Comparison of ENCODE assay signal across 8 cellular contexts in the genomic region with DNA sequence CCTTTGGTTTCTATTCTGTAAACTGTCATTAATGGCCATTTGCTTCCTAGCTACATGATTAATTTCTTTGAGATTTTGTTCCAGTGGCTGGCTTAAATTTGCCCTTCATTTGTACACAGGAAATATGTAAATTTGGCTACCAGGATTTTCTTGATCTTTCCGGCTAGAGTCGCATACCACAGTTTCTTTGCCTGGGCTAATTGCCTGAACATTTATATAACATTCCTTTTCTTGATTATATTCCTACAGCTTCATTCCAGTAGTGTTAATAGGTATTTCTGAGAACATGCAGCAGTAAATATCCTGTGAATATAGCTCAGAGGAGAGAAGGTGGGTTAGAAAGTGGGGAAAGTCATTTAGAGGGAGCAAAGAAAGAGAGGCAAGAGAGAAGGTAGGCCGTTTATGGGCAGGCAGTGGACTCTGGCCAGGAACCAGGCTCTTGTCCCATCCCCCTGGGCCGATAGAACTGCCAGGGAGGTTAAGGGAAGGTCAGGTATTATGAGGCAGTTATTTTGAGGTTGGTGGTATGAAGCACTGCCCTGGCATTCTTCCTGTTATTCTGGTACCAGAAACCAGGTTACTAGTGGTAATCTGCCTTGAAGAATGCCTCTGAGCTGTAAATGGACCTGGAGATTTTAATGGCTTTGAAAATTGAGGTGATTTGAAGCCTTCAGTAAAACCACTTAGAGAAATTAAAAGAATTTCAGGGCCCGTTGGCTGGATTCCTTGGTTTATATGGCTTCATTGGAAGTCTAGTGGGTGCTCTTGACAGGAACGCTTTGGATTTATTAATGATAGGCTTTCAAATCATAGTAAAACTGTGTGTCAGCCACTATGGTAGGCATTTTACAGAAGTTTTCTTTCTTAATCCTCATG. TPM values are rescaled to one million over a fixed set of nuclear protein-coding genes. Genes with fewer than 3 reads are reported as not detected.
DNase-seq lines count a peak whose midpoint lies in the region; TF ChIP-seq lines count a peak whose summit lies in the region.

No MANE protein-coding gene starts in this region.

- H3K4me1 ChIP-seq in HEK293 (ENCODE audit: control insufficient read depth, insufficient read depth, low read length), result peaks cover 18% of the 10 kb centered on the region
- H3K4me1 ChIP-seq in osteoblast (ENCODE audit: insufficient read depth, low read length), result peaks cover 59% of the 10 kb centered on the region

- no peak overlapping the region for H2AFZ ChIP-seq in osteoblast (ENCODE audit: low read length)

- DNase-seq in SW480 (ENCODE audit: low spot score) (peak; percentile 55), fibroblast of gingiva (ENCODE audit: low read depth) (peak; percentile 13), osteoblast (ENCODE audit: insufficient read length, low spot score, missing footprints) (peak; percentile 90), NCI-H146 (lab: John Stamatoyannopoulos, UW) (no peak)
- DNase-seq in stimulated activated CD4-positive, alpha-beta T cell treated with anti-CD3 and anti-CD28 coated beads, Interleukin-1b, Interleukin-23, amount 100 ng/mL, for 48 hours, result no peak
- no peak for DNase-seq in stimulated activated CD4-positive, alpha-beta T cell treated with anti-CD3 and anti-CD28 coated beads, Interleukin-4, amount 100 ng/mL, for 1 hour
- DNase-seq in activated CD8-positive, alpha-beta memory T cell treated with anti-CD3 and anti-CD28 coated beads, Interleukin-2, amount 50 U/mL, for 4 hours, result no peak

- no peak for TF ChIP-seq CTCF in HEK293 (tag by site-specific recombination; IDR thresholded peaks at IDR 0.05)
- TF ChIP-seq CTCF in osteoblast (IDR thresholded peaks at IDR 0.05; ENCODE audit: extremely low read depth, low read depth, low read length), result no peak

- CTCF ChIA-PET in HEK293 (lab: Yijun Ruan, JAX), result interaction anchor here (0.5 to 1.1 kb wide), 4 partner anchors 11 to 222 kb away, joined by 3 to 4 read pairs (median 4); no protein-coding TSS in a partner anchor

- H3K4me2 ChIP-seq in osteoblast (ENCODE audit: insufficient read depth, low read length), result peak overlapping the region; percentile 96

- H3K36me3 ChIP-seq in HEK293 (ENCODE audit: control insufficient read depth in 2 of 2, insufficient read depth in 1 of 2, low read length in 2 of 2) (peaks cover 19 to 68% of the 10 kb centered on the region in 2 experiments; a peak in 2 of 3 replicates), osteoblast (ENCODE audit: insufficient read depth, low read length) (peaks cover 8% of the 10 kb centered on the region)

- POLR2A ChIA-PET in HEK293 (lab: Yijun Ruan, JAX), result interaction anchor here (0.8 to 2.0 kb wide), 4 partner anchors 42 to 64 kb away, joined by 3 to 5 read pairs (median 4); partner anchors contain the start of genes DYNLL1 and POP5

- no peak overlapping the region for H3K4me3 ChIP-seq in HEK293 (ENCODE audit: low read depth, low read length)
- peak overlapping the region; percentile 28 for H3K4me3 ChIP-seq in osteoblast (ENCODE audit: insufficient read depth, low read length)

- H4K20me1 ChIP-seq in osteoblast (ENCODE audit: insufficient read depth, low read length), result peaks cover 83% of the 10 kb centered on the region

- no peaks in the 10 kb centered on the region for H3K9me3 ChIP-seq in HEK293 (ENCODE audit: control insufficient read depth, insufficient read depth, low read depth, low read length)
- no peaks in the 10 kb centered on the region for H3K9me3 ChIP-seq in osteoblast (ENCODE audit: low read depth, low read length)

- peaks cover 94% of the 10 kb centered on the region for H3K79me2 ChIP-seq in osteoblast (ENCODE audit: insufficient read depth, low read length)

- H3K27ac ChIP-seq in HEK293 (ENCODE audit: extremely low read depth, low read depth, low read length) (peak overlapping the region; percentile 34), osteoblast (ENCODE audit: low read depth, low read length) (peak overlapping the region; percentile 58)

- no peaks in the 10 kb centered on the region for H3K27me3 ChIP-seq in osteoblast (ENCODE audit: insufficient read depth, low read length)

TF ChIP-seq in HEK293, 187 proteins besides CTCF, POLR2A, EP300 and RAD21:
- TF ChIP-seq ZNF660 (tag by site-specific recombination; IDR thresholded peaks at IDR 0.05), result no peak
- TF ChIP-seq ZNF112 (tag by site-specific recombination; IDR thresholded peaks at IDR 0.05), result no peak
- TF ChIP-seq, protein P1, sequence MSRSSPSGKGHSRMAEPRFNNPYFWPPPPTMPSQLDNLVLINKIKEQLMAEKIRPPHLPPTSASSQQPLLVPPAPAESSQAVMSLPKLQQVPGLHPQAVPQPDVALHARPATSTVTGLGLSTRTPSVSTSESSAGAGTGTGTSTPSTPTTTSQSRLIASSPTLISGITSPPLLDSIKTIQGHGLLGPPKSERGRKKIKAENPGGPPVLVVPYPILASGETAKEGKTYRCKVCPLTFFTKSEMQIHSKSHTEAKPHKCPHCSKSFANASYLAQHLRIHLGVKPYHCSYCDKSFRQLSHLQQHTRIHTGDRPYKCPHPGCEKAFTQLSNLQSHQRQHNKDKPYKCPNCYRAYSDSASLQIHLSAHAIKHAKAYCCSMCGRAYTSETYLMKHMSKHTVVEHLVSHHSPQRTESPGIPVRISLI (tag by site-specific recombination; IDR thresholded peaks at IDR 0.05), result no peak
- peak; percentile 37; the same call in 1 of the 2 replicates for TF ChIP-seq ZSCAN30 (tag by site-specific recombination; IDR thresholded peaks at IDR 0.05)
- peak; percentile 44; the same call in 1 of the 2 replicates for TF ChIP-seq GLIS1 (tag by site-specific recombination; IDR thresholded peaks at IDR 0.05)
- 0 out of 2 replicates have a peak, but pooled peaks have one; percentile 41 for TF ChIP-seq ZNF596 (tag by site-specific recombination; IDR thresholded peaks at IDR 0.05)
- no peak for TF ChIP-seq ZNF155 (tag by site-specific recombination; IDR thresholded peaks at IDR 0.05)
- TF ChIP-seq KLF16 (tag by site-specific recombination; IDR thresholded peaks at IDR 0.05), result no peak
- peak; percentile 91 for TF ChIP-seq PRDM6 (tag by site-specific recombination; IDR thresholded peaks at IDR 0.05)
- peak; percentile 21; the same call in 1 of the 2 replicates for TF ChIP-seq OSR2 (tag by site-specific recombination; IDR thresholded peaks at IDR 0.05)
- TF ChIP-seq ZNF423 (tag by site-specific recombination; IDR thresholded peaks at IDR 0.05), result no peak
- peak; percentile 44; the same call in 1 of the 2 replicates for TF ChIP-seq ZNF600 (tag by site-specific recombination; IDR thresholded peaks at IDR 0.05)
- peak; percentile 77 for TF ChIP-seq ZNF341 (tag by site-specific recombination; IDR thresholded peaks at IDR 0.05; ENCODE audit: low read depth)
- peak; percentile 24; the same call in 1 of the 2 replicates for TF ChIP-seq IKZF3 (tag by site-specific recombination; IDR thresholded peaks at IDR 0.05)
- no peak for TF ChIP-seq ZNF843 (tag by site-specific recombination; IDR thresholded peaks at IDR 0.05)
- TF ChIP-seq ZNF48 (tag by site-specific recombination; IDR thresholded peaks at IDR 0.05), result no peak
- TF ChIP-seq PRDM1 (tag by site-specific recombination; IDR thresholded peaks at IDR 0.05), result peak; percentile 68
- TF ChIP-seq GLI2 (tag by site-specific recombination; IDR thresholded peaks at IDR 0.05; ENCODE audit: borderline replicate concordance, low read depth), result no peak

RNA-seq across cellular contexts. Expression of gene RNF10, which starts 4.4 kb away (rescaled TPM):
- total RNA-seq in osteoblast, result 117 and 122 TPM in 2 replicates

RNA-seq across cellular contexts. Expression of gene COQ5, which starts 9.6 kb away (rescaled TPM):
- 15.2 and 19.2 TPM in 2 replicates for total RNA-seq in osteoblast

RNA-seq across cellular contexts. Expression of gene DYNLL1, which starts 42.6 kb away (rescaled TPM):
- 162 and 168 TPM in 2 replicates for total RNA-seq in osteoblast

RNA-seq across cellular contexts. Expression of gene POP5, which starts 42.7 kb away (rescaled TPM):
- total RNA-seq in osteoblast, result 19.4 and 26.8 TPM in 2 replicates

Comparison
In these comparisons a context has a peak if more than half of its experiments do, and no peak if none do; other contexts are left out.
1. DNase-seq: peak in SW480 (single experiment), fibroblast of gingiva (single experiment) and osteoblast (single experiment); none in stimulated activated CD4-positive, alpha-beta T cell treated with anti-CD3 and anti-CD28 coated beads, Interleukin-1b, Interleukin-23, amount 100 ng/mL, for 48 hours (single experiment), stimulated activated CD4-positive, alpha-beta T cell treated with anti-CD3 and anti-CD28 coated beads, Interleukin-4, amount 100 ng/mL, for 1 hour (single experiment), activated CD8-positive, alpha-beta memory T cell treated with anti-CD3 and anti-CD28 coated beads, Interleukin-2, amount 50 U/mL, for 4 hours (single experiment) and NCI-H146 (single experiment).